9 cellular contexts compared by ENCODE assay signal in the genomic region with DNA sequence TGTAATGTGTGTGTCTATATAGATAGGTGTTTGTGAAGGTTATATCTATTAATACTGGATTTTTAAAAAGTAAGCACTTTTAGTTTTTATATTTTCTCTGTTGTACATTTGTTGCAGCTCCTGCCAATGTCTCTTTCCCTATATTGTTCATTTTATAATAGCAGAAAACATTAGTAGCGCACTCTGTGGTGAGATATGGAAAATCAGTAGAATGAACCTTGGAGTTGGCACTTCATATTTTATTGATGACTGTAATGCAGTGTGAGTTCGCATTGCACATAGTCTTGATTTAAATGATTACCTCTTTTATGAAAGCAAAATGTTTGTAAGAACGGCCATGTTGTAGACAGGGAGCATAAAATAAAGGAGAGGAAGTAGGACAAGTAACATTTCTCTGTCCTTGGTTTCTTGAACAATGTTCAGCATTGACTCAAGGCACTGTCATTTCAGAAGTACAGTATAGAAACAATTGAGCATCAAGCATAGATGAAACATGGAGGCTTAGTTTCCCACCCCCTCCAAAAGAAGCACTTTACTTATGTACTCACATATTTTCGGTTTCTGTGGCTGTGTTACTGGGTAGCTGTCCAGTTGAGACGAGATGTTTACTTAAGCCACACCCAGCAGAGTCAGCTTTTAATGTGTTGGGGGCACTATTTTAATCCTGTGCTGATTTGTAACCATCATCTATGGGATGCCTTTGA.
DNase-seq lines count a peak whose midpoint lies in the region; ATAC-seq and TF ChIP-seq lines count a peak whose summit lies in the region.
"Had no signal": no experiment of that assay in that cellular context is flagged by ENCODE, and none has a peak within 500 bp of the region (broad histone marks: within the 10 kb centered on the region; RNA-seq: fewer than 3 reads in every experiment).

No MANE protein-coding gene starts in this region.

- peak; percentile 30 for DNase-seq in Caki2 (ENCODE audit: low read depth)
- DNase-seq in LNCaP clone FGC (ENCODE audit: low read depth) = no peak
- DNase-seq in lung microvascular endothelial cell (ENCODE audit: low read depth in 2 of 2) = peak; percentile 4 to 21
- no peak for DNase-seq in NCI-H2081 treated with DMSO at 0.1 percent for 48 hours (lab: John Stamatoyannopoulos, UW)
- no peak for DNase-seq in NCI-H2029 treated with DMSO at 0.1 percent for 48 hours (lab: John Stamatoyannopoulos, UW)
- no peak for DNase-seq in NCI-H1436 treated with DMSO at 0.1 percent for 48 hours (lab: John Stamatoyannopoulos, UW)

- H3K27ac ChIP-seq in angular gyrus (ENCODE audit: low read depth, low read length) = peak overlapping the region; percentile 48
- H3K27ac ChIP-seq: vagina had no signal

- H3K4me3 ChIP-seq in LNCaP clone FGC (ENCODE audit: low read depth, low read length) = peak overlapping the region; percentile 31
- H3K4me3 ChIP-seq: vagina had no signal

- no peak for ATAC-seq in GM21529 (IDR thresholded peaks at IDR 0.05; ENCODE audit: unreplicated experiment)

- TF ChIP-seq CTCF in LNCaP clone FGC (IDR thresholded peaks at IDR 0.05; ENCODE audit: control insufficient read depth, extremely low read depth, insufficient read depth) = no peak

- in situ Hi-C loops in Caki2 (cut with HindIII; ENCODE audit: low pct_unique_long_range_greater_than_20kb, low sequenced_read_pairs) = no loop called here

Comparison
In these comparisons a context has a peak if more than half of its experiments do, and no peak if none do; other contexts are left out.
1. DNase-seq: peak in Caki2 (single experiment) and lung microvascular endothelial cell (2 of 2); none in LNCaP clone FGC (single experiment), NCI-H2081 treated with DMSO at 0.1 percent for 48 hours (single experiment), NCI-H2029 treated with DMSO at 0.1 percent for 48 hours (single experiment) and NCI-H1436 treated with DMSO at 0.1 percent for 48 hours (single experiment).